In genomic region chr15:23690450-23690852, GRCh38 we compare ENCODE assay signal across 10 cellular contexts. TPM values are rescaled to one million over a fixed set of nuclear protein-coding genes. Genes with fewer than 3 reads are reported as not detected.
DNase-seq lines count a peak whose midpoint lies in the region; ATAC-seq and TF ChIP-seq lines count a peak whose summit lies in the region.
"Had no signal": no experiment of that assay in that cellular context is flagged by ENCODE, and none has a peak within 500 bp of the region (broad histone marks: within the 10 kb centered on the region; RNA-seq: fewer than 3 reads in every experiment).

No MANE protein-coding gene starts in this region.

- POLR2A ChIA-PET in activated CD4-positive, alpha-beta memory T cell treated with anti-CD3 and anti-CD28 coated beads, Interleukin-2, amount 10 ng/mL, durations not matched to agents 7 days and 5 days (lab: Charles Lee) = no interaction called here

- no peak for TF ChIP-seq EP300 in stomach (IDR thresholded peaks at IDR 0.05)

- no peak overlapping the region for H3K9ac ChIP-seq in colonic mucosa (ENCODE audit: low read depth in 2 of 2, low read length in 2 of 2)

- H3K4me3 Mint-ChIP-seq in activated CD4-positive, alpha-beta memory T cell treated with anti-CD3 and anti-CD28 coated beads, Interleukin-2, amount 10 ng/mL, durations not matched to agents 7 days and 5 days = no peak overlapping the region
- H3K4me3 Mint-ChIP-seq: activated naive CD4-positive, alpha-beta T cell treated with anti-CD3 and anti-CD28 coated beads, Interleukin-2, amount 50 U/mL, for 24 hours; T-helper 1 cell treated with Interleukin-12 subunit alpha and Interleukin-12 subunit beta and Interleukin-4 antibody, amounts not matched to agents 30 μg/mL and 1 μg/mL, for 36 hours had no signal

- no peak overlapping the region for H3K4me3 ChIP-seq in colonic mucosa
- no peak overlapping the region for H3K4me3 ChIP-seq in left lung
- H3K4me3 ChIP-seq in stomach = no peak overlapping the region

- ATAC-seq in left lung (peak; percentile 85), GM21390 (IDR thresholded peaks at IDR 0.05; ENCODE audit: unreplicated experiment) (no peak), GM19452 (IDR thresholded peaks at IDR 0.05; ENCODE audit: unreplicated experiment) (no peak), GM21825 (IDR thresholded peaks at IDR 0.05; ENCODE audit: unreplicated experiment) (no peak)

- no peaks in the 10 kb centered on the region for H3K36me3 Mint-ChIP-seq in activated CD4-positive, alpha-beta memory T cell treated with anti-CD3 and anti-CD28 coated beads, Interleukin-2, amount 10 ng/mL, durations not matched to agents 7 days and 5 days (ENCODE audit: low read depth)
- H3K36me3 Mint-ChIP-seq: activated naive CD4-positive, alpha-beta T cell treated with anti-CD3 and anti-CD28 coated beads, Interleukin-2, amount 50 U/mL, for 24 hours had no signal

- intact Hi-C loops in colonic mucosa (cut with DNase I) (no loop called here), left lung (cut with DNase I) (loop anchor here in 1 of 2 donors (10.0 kb wide), 1 partner anchor 56 kb away; no protein-coding TSS in a partner anchor), stomach (cut with DNase I; ENCODE audit: low total_unique reads) (no loop called here)

- peaks cover 3% of the 10 kb centered on the region for H3K27me3 Mint-ChIP-seq in activated CD4-positive, alpha-beta memory T cell treated with anti-CD3 and anti-CD28 coated beads, Interleukin-2, amount 10 ng/mL, durations not matched to agents 7 days and 5 days

- H3K9me3 Mint-ChIP-seq in activated CD4-positive, alpha-beta memory T cell treated with anti-CD3 and anti-CD28 coated beads, Interleukin-2, amount 10 ng/mL, durations not matched to agents 7 days and 5 days = peaks cover 6% of the 10 kb centered on the region

- no peak for TF ChIP-seq POLR2A in stomach (IDR thresholded peaks at IDR 0.05)

- no peaks in the 10 kb centered on the region for H3K4me1 ChIP-seq in colonic mucosa
- peaks cover 0 to 6% of the 10 kb centered on the region in 2 donors for H3K4me1 ChIP-seq in left lung
- peaks cover 0 to 9% (median 5%) of the 10 kb centered on the region in 4 donors for H3K4me1 ChIP-seq in stomach

- no peak for TF ChIP-seq CTCF in colonic mucosa (IDR thresholded peaks at IDR 0.05)
- no peak for TF ChIP-seq CTCF in left lung (IDR thresholded peaks at IDR 0.05)
- no peak for TF ChIP-seq CTCF in stomach (IDR thresholded peaks at IDR 0.05)

- H3K27me3 ChIP-seq in colonic mucosa = no peaks in the 10 kb centered on the region
- H3K27me3 ChIP-seq in left lung = peaks cover 0 to 12% of the 10 kb centered on the region in 2 donors
- H3K27me3 ChIP-seq in stomach = peaks cover 0 to 8% (median 0%) of the 10 kb centered on the region in 3 donors

- CTCF ChIA-PET in activated CD4-positive, alpha-beta memory T cell treated with anti-CD3 and anti-CD28 coated beads, Interleukin-2, amount 10 ng/mL, durations not matched to agents 7 days and 5 days (lab: Charles Lee) = no interaction called here

- no peaks in the 10 kb centered on the region for H3K4me1 Mint-ChIP-seq in activated CD4-positive, alpha-beta memory T cell treated with anti-CD3 and anti-CD28 coated beads, Interleukin-2, amount 10 ng/mL, durations not matched to agents 7 days and 5 days
- H3K4me1 Mint-ChIP-seq: activated naive CD4-positive, alpha-beta T cell treated with anti-CD3 and anti-CD28 coated beads, Interleukin-2, amount 50 U/mL, for 24 hours had no signal

- DNase-seq in NCI-H1436 (lab: John Stamatoyannopoulos, UW) (peak; percentile 85), colonic mucosa (peak; percentile 52), left lung (peak in 1 of 2 donors; percentile 61), stomach (peak; percentile 40)
- DNase-seq in activated CD4-positive, alpha-beta memory T cell treated with anti-CD3 and anti-CD28 coated beads, Interleukin-2, amount 10 ng/mL, durations not matched to agents 7 days and 5 days = no peak

- 46 to 50% (median 49%) methylated on average over 5 of the region's 5 CpGs for WGBS in stomach, 5 donors

- H3K27ac Mint-ChIP-seq in activated CD4-positive, alpha-beta memory T cell treated with anti-CD3 and anti-CD28 coated beads, Interleukin-2, amount 10 ng/mL, durations not matched to agents 7 days and 5 days = no peak overlapping the region
- H3K27ac Mint-ChIP-seq: activated naive CD4-positive, alpha-beta T cell treated with anti-CD3 and anti-CD28 coated beads, Interleukin-2, amount 50 U/mL, for 24 hours; T-helper 1 cell treated with Interleukin-12 subunit alpha and Interleukin-12 subunit beta and Interleukin-4 antibody, amounts not matched to agents 30 μg/mL and 1 μg/mL, for 36 hours had no signal

- no peaks in the 10 kb centered on the region for H3K9me3 ChIP-seq in colonic mucosa
- H3K9me3 ChIP-seq in left lung = peaks cover 0 to 6% of the 10 kb centered on the region in 2 donors
- H3K9me3 ChIP-seq in stomach = no peaks in the 10 kb centered on the region

- no peaks in the 10 kb centered on the region for H3K36me3 ChIP-seq in colonic mucosa
- H3K36me3 ChIP-seq in left lung = no peaks in the 10 kb centered on the region
- H3K36me3 ChIP-seq in stomach = no peaks in the 10 kb centered on the region

- no peak overlapping the region for H3K27ac ChIP-seq in colonic mucosa
- H3K27ac ChIP-seq in left lung = peak overlapping the region in 1 of 2 donors; percentile 10
- peak overlapping the region in 4 of 5 donors; percentile 14 to 29 (median 21) for H3K27ac ChIP-seq in stomach

RNA-seq across cellular contexts. Expression of gene NDN, which starts 3.3 kb away (rescaled TPM):
- total RNA-seq in colonic mucosa (10 to 100 TPM; 16.0 to 17.8 TPM), left lung (10 to 100 TPM; 41.7 to 43.1 TPM), stomach (10 to 100 TPM in 4 of 5 donors, 1 to 10 TPM in 1; 7.6 to 38.6 (median 23.8) TPM)
- 10 to 100 TPM; 21.8 to 24.4 (median 23.0) TPM for polyA plus RNA-seq in stomach
- 1 to 10 TPM; 1.7 to 2.8 TPM for total RNA-seq in activated CD4-positive, alpha-beta memory T cell treated with anti-CD3 and anti-CD28 coated beads, Interleukin-2, amount 10 ng/mL, durations not matched to agents 7 days and 5 days

RNA-seq across cellular contexts. Expression of gene MAGEL2, which starts 42.8 kb away (rescaled TPM):
- under 1 TPM; 0.08 to 0.10 TPM for total RNA-seq in colonic mucosa
- total RNA-seq in left lung = 1 to 10 TPM in 1 of 2 donors, under 1 TPM in 1; 0.60 to 1.6 TPM
- 1 to 10 TPM in 2 of 5 donors, not detected in 3; 1.4 to 1.7 TPM for total RNA-seq in stomach
- under 1 TPM in 2 of 3 donors, not detected in 1; 0.10 to 0.12 TPM for polyA plus RNA-seq in stomach
- not detected for total RNA-seq in activated CD4-positive, alpha-beta memory T cell treated with anti-CD3 and anti-CD28 coated beads, Interleukin-2, amount 10 ng/mL, durations not matched to agents 7 days and 5 days
